9 cellular contexts compared by ENCODE assay signal in genomic region chr4:6472387-6473263, GRCh38. TPM values are rescaled to one million over a fixed set of nuclear protein-coding genes. Genes with fewer than 3 reads are reported as not detected.
DNase-seq lines count a peak whose midpoint lies in the region; ATAC-seq and TF ChIP-seq lines count a peak whose summit lies in the region.
"Had no signal": no experiment of that assay in that cellular context is flagged by ENCODE, and none has a peak within 500 bp of the region (broad histone marks: within the 10 kb centered on the region; RNA-seq: fewer than 3 reads in every experiment).

Gene PPP2R2C, minus strand, starts transcription at chr4:6472614. Its CDS starts 385 bp downstream, at chr4:6472229.

- H3K9me3 ChIP-seq in PC-3 (ENCODE audit: low read length) = no peaks in the 10 kb centered on the region
- H3K9me3 ChIP-seq in cardiac muscle cell (ENCODE audit: low read depth) = no peaks in the 10 kb centered on the region

- CTCF ChIA-PET in PC-3 (lab: Charles Lee) = no interaction called here

- DNase-seq in DMS79 treated with DMSO at 0.1 percent for 48 hours (lab: John Stamatoyannopoulos, UW) (peak; percentile 9), DMS79 (lab: John Stamatoyannopoulos, UW) (no peak), PC-3 (peak; percentile 24), cardiac muscle cell (ENCODE audit: low read depth in 1 of 2, low spot score in 1 of 2) (peak in 1 of 2 donors; percentile 41), progenitor cell of endocrine pancreas (ENCODE audit: low spot score, unreplicated experiment) (peak; percentile 17), T-helper 9 cell (no peak), COLO829 (ENCODE audit: low spot score) (no peak)
- DNase-seq: NCI-H2029 treated with DMSO at 0.1 percent for 48 hours had no signal

- POLR2A ChIA-PET in PC-3 (lab: Charles Lee; ENCODE audit: unreplicated experiment) = no interaction called here

- H3K27ac ChIP-seq in PC-3 (ENCODE audit: low read length) (no peak within 1 kb of the TSS), cardiac muscle cell (no peak within 1 kb of the TSS)

- H3K9me2 ChIP-seq in PC-3 (replicated peaks; ENCODE audit: low read length) = no peaks in the 10 kb centered on the region

- H3K4me2 ChIP-seq in PC-3 (ENCODE audit: low read length) = peak within 1 kb of the TSS; percentile 86

- intact Hi-C loops in PC-3 (cut with micrococcal nuclease) = no loop called here

- H3K4me3 ChIP-seq in PC-3 (ENCODE audit: low read length) (peak within 1 kb of the TSS; percentile 78), cardiac muscle cell (peak within 1 kb of the TSS; percentile 13)

- no peaks in the 10 kb centered on the region for H3F3A ChIP-seq in PC-3 (ENCODE audit: low read length, unreplicated experiment)

- H3K36me3 ChIP-seq in PC-3 (ENCODE audit: low read depth, low read length) = no peaks in the 10 kb centered on the region
- no peaks in the 10 kb centered on the region for H3K36me3 ChIP-seq in cardiac muscle cell

- no peak within 1 kb of the TSS for H3K9ac ChIP-seq in PC-3 (ENCODE audit: low read length)

- no peaks in the 10 kb centered on the region for H4K20me1 ChIP-seq in PC-3 (ENCODE audit: low read length)

- TF ChIP-seq CTCF in PC-3 (conservative IDR thresholded peaks at IDR 0.05; ENCODE audit: low read depth, low read length) (no peak), cardiac muscle cell (IDR thresholded peaks at IDR 0.05; ENCODE audit: low read depth, low read length) (no peak), progenitor cell of endocrine pancreas (IDR thresholded peaks at IDR 0.05; ENCODE audit: unreplicated experiment) (no peak)

- H3K9me3 Mint-ChIP-seq in progenitor cell of endocrine pancreas (ENCODE audit: low read depth) = no peaks in the 10 kb centered on the region

- no peaks in the 10 kb centered on the region for H3K27me3 ChIP-seq in PC-3 (ENCODE audit: low read length)
- H3K27me3 ChIP-seq in cardiac muscle cell = peaks cover 78% of the 10 kb centered on the region

- H3K4me1 Mint-ChIP-seq in progenitor cell of endocrine pancreas (ENCODE audit: low read depth) = peaks cover 3% of the 10 kb centered on the region

- no peak within 1 kb of the TSS for H3K27ac Mint-ChIP-seq in progenitor cell of endocrine pancreas

- H3K4me3 Mint-ChIP-seq in progenitor cell of endocrine pancreas (ENCODE audit: low read depth) = peak within 1 kb of the TSS; percentile 60

- ATAC-seq in PC-3 (peak; percentile 14; the same call in 1 of the 2 replicates), GM18868 (IDR thresholded peaks at IDR 0.05; ENCODE audit: unreplicated experiment) (no peak)

- H3K4me1 ChIP-seq in PC-3 (ENCODE audit: insufficient read depth, low read length) = peaks cover 6% of the 10 kb centered on the region
- no peaks in the 10 kb centered on the region for H3K4me1 ChIP-seq in cardiac muscle cell (ENCODE audit: low read depth)

- peak within 1 kb of the TSS; percentile 38; the same call in 1 of the 2 replicates for H2AFZ ChIP-seq in PC-3 (ENCODE audit: low read length)

- H3K36me3 Mint-ChIP-seq in progenitor cell of endocrine pancreas (ENCODE audit: insufficient read depth) = no peaks in the 10 kb centered on the region

- BruUV-seq in PC-3 (replicated peaks; lab: Mats Ljungman, UMichigan) = no TSS peak

- peaks cover 67% of the 10 kb centered on the region for H3K27me3 Mint-ChIP-seq in progenitor cell of endocrine pancreas

- H3K79me2 ChIP-seq in PC-3 (ENCODE audit: low read length) = peaks cover 16% of the 10 kb centered on the region

RNA-seq across cellular contexts. Expression of gene PPP2R2C, which starts in this region (rescaled TPM):
- total RNA-seq in PC-3 (2014; rRNA removed) (7.0 and 9.5 TPM in 2 replicates), cardiac muscle cell (0.14 TPM in 1 of 2 replicates, not detected in the other), progenitor cell of endocrine pancreas (0.19 and 0.29 TPM in 2 replicates)
- polyA plus RNA-seq in cardiac muscle cell = not detected in 2 replicates

Comparison
In these comparisons a context has a peak if more than half of its experiments do, and no peak if none do; other contexts are left out.
1. DNase-seq: peak in DMS79 treated with DMSO at 0.1 percent for 48 hours (single experiment) and PC-3 (single experiment); none in DMS79 (single experiment), T-helper 9 cell (single experiment) and COLO829 (single experiment).
2. Peak in DNase-seq in progenitor cell of endocrine pancreas; RNA of the gene not detected or under 1 TPM.